2 cellular contexts compared by ENCODE assay signal in genomic region chr21:43829575-43830119, GRCh38.
TF ChIP-seq lines count a peak whose summit lies in the region.

No MANE protein-coding gene starts in this region.

TF ChIP-seq in Ishikawa, 13 proteins besides CTCF, POLR2A, EP300 and RAD21 (continued from another document):
- TF ChIP-seq MAX (IDR thresholded peaks at IDR 0.05) (no peak), YY1 (IDR thresholded peaks at IDR 0.05; ENCODE audit: low read depth) (no peak), USF1 (IDR thresholded peaks at IDR 0.05) (no peak), REST (IDR thresholded peaks at IDR 0.05; ENCODE audit: low read depth) (no peak), TCF12 (IDR thresholded peaks at IDR 0.05; ENCODE audit: low read depth) (no peak), CREB1 (IDR thresholded peaks at IDR 0.05; ENCODE audit: low read depth) (no peak), TAF1 (IDR thresholded peaks at IDR 0.05; ENCODE audit: low read depth) (no peak), TEAD4 (IDR thresholded peaks at IDR 0.05) (no peak)

TF ChIP-seq in SK-N-SH, 30 proteins besides CTCF, POLR2A, EP300 and RAD21 (continued from another document):
- no peak for TF ChIP-seq CHD2 (IDR thresholded peaks at IDR 0.05; ENCODE audit: low read length, partially characterized antibody)
- no peak for TF ChIP-seq TEAD4 (IDR thresholded peaks at IDR 0.05; ENCODE audit: borderline replicate concordance, insufficient read depth)
- no peak for TF ChIP-seq MEF2A (IDR thresholded peaks at IDR 0.05; ENCODE audit: borderline replicate concordance, low read depth)
